In the genomic region with DNA sequence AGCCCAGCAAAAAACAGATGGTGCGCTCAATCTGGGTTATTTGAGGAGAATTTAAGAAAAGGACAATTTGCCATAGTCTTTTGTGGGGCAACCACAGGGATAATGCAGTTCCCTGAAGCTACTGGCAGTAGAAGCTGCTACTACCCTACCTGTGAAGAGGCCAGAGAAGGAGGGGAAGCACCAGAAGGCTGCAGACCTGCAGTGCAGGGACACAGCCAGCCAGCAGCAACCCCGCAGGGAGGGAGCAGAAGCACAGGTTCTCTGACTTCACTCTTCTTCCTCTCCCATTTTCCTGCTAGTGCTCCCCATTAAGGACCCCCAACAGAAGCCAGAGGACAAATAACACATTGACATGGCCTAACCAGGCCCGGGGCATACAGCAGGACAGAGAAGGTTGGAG, we compare ENCODE assay signal across 1 cellular context.
TF ChIP-seq lines count a peak whose summit lies in the region.

No MANE protein-coding gene starts in this region.

TF ChIP-seq in HepG2, 621 proteins besides CTCF, POLR2A, EP300 and RAD21:
- TF ChIP-seq, protein P1, sequence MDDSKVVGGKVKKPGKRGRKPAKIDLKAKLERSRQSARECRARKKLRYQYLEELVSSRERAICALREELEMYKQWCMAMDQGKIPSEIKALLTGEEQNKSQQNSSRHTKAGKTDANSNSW (CRISPR knock-in tag; IDR thresholded peaks at IDR 0.05; ENCODE audit: borderline replicate concordance): no peak
- no peak for TF ChIP-seq ZNF484 (CRISPR knock-in tag; IDR thresholded peaks at IDR 0.05; ENCODE audit: borderline replicate concordance, low read depth)
- no peak for TF ChIP-seq FOSL2 (CRISPR knock-in tag; IDR thresholded peaks at IDR 0.05)
- TF ChIP-seq, protein P2, sequence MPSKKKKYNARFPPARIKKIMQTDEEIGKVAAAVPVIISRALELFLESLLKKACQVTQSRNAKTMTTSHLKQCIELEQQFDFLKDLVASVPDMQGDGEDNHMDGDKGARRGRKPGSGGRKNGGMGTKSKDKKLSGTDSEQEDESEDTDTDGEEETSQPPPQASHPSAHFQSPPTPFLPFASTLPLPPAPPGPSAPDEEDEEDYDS (CRISPR knock-in tag; IDR thresholded peaks at IDR 0.05): no peak
- TF ChIP-seq ZKSCAN8 (CRISPR knock-in tag; IDR thresholded peaks at IDR 0.05; ENCODE audit: borderline replicate concordance): no peak
- TF ChIP-seq ZNF20 (CRISPR knock-in tag; IDR thresholded peaks at IDR 0.05): no peak
- no peak for TF ChIP-seq HIVEP1 (CRISPR knock-in tag; IDR thresholded peaks at IDR 0.05)
- no peak for TF ChIP-seq GABPB1 (CRISPR knock-in tag; IDR thresholded peaks at IDR 0.05)
- no peak for TF ChIP-seq FLYWCH1 (CRISPR knock-in tag; IDR thresholded peaks at IDR 0.05)
- TF ChIP-seq, protein P3, sequence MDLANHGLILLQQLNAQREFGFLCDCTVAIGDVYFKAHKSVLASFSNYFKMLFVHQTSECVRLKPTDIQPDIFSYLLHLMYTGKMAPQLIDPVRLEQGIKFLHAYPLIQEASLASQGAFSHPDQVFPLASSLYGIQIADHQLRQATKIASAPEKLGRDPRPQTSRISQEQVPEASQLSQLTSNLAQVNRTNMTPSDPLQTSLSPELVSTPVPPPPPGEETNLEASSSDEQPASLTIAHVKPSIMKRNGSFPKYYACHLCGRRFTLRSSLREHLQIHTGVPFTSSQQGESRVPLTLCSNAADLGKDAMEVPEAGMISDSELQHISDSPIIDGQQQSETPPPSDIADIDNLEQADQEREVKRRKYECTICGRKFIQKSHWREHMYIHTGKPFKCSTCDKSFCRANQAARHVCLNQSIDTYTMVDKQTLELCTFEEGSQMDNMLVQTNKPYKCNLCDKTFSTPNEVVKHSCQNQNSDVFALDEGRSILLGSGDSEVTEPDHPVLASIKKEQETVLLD (CRISPR knock-in tag; IDR thresholded peaks at IDR 0.05; ENCODE audit: low read depth): no peak
- no peak for TF ChIP-seq MZF1 (CRISPR knock-in tag; IDR thresholded peaks at IDR 0.05; ENCODE audit: borderline replicate concordance)
TF ChIP-seq in HepG2: peak in this region for 0.
